In genomic region chr1:21902378-21903012, GRCh38 we compare ENCODE assay signal across 12 cellular contexts. TPM values are rescaled to one million over a fixed set of nuclear protein-coding genes. Genes with fewer than 3 reads are reported as not detected.
DNase-seq lines count a peak whose midpoint lies in the region; ATAC-seq, FAIRE-seq and TF ChIP-seq lines count a peak whose summit lies in the region.
"Had no signal": no experiment of that assay in that cellular context is flagged by ENCODE, and none has a peak within 500 bp of the region (broad histone marks: within the 10 kb centered on the region; RNA-seq: fewer than 3 reads in every experiment).

No MANE protein-coding gene starts in this region.

- RAD21 ChIA-PET in GM12878 (lab: Charles Lee; ENCODE audit: unreplicated experiment) = no interaction called here

- no peaks in the 10 kb centered on the region for H4K20me1 ChIP-seq in GM12878 (ENCODE audit: control insufficient read depth, insufficient read depth)

- H3K4me2 ChIP-seq in GM12878 (ENCODE audit: control insufficient read depth, insufficient read depth) = no peak overlapping the region

- TF ChIP-seq EP300 in GM12878 (IDR thresholded peaks at IDR 0.05; ENCODE audit: borderline replicate concordance in 1 of 2, control insufficient read depth in 1 of 2, low read depth in 2 of 2, low read length in 2 of 2) = no peak

- H3K9ac ChIP-seq in GM12878 (ENCODE audit: control insufficient read depth, insufficient read depth, low read length) = no peak overlapping the region
- no peak overlapping the region for H3K9ac ChIP-seq in liver (ENCODE audit: low read depth in 1 of 2, low read length in 2 of 2)

- 29% methylated on average over 10 of the region's 10 CpGs for WGBS in GM12878 (ENCODE audit: insufficient coverage, insufficient replicate concordance, low lambda C conversion rate, missing lambda C conversion rate)
- 53% methylated on average over 10 of the region's 10 CpGs for WGBS in liver

- H3K9me3 ChIP-seq in CD8-positive, alpha-beta memory T cell (ENCODE audit: low read length) = no peaks in the 10 kb centered on the region
- no peaks in the 10 kb centered on the region for H3K9me3 ChIP-seq in GM12878 (replicated peaks; ENCODE audit: control insufficient read depth, insufficient read depth, low read length)
- no peaks in the 10 kb centered on the region for H3K9me3 ChIP-seq in liver (ENCODE audit: control insufficient read depth in 4 of 4, low read length in 3 of 4)
- H3K9me3 ChIP-seq in gastrocnemius medialis = no peaks in the 10 kb centered on the region

- H3K36me3 ChIP-seq in CD8-positive, alpha-beta memory T cell (ENCODE audit: insufficient read depth, low read length) = no peaks in the 10 kb centered on the region
- H3K36me3 ChIP-seq in GM12878 (ENCODE audit: control insufficient read depth in 2 of 2, insufficient read depth in 2 of 2, low read length in 1 of 2) = no peaks in the 10 kb centered on the region
- no peaks in the 10 kb centered on the region for H3K36me3 ChIP-seq in liver (ENCODE audit: control insufficient read depth in 4 of 4, insufficient read depth in 3 of 4, low read depth in 1 of 4, low read length in 3 of 4)
- H3K36me3 ChIP-seq in gastrocnemius medialis = no peaks in the 10 kb centered on the region

- peak overlapping the region; percentile 1 for H3K27ac ChIP-seq in CD8-positive, alpha-beta memory T cell (ENCODE audit: low read depth, low read length)
- H3K27ac ChIP-seq in GM12878 (ENCODE audit: control insufficient read depth, insufficient read depth) (no peak overlapping the region), liver (ENCODE audit: low read depth in 1 of 2, low read length in 2 of 2) (no peak overlapping the region), gastrocnemius medialis (peak overlapping the region; percentile 87 to 94 (median 90)), substantia nigra (ENCODE audit: low read depth, low read length, poor library complexity, severe bottlenecking) (no peak overlapping the region)

- no peak for TF ChIP-seq POLR2A in GM12878 (IDR thresholded peaks at IDR 0.05; ENCODE audit: low read depth, low read length)
- no peak for TF ChIP-seq POLR2A in gastrocnemius medialis (IDR thresholded peaks at IDR 0.05)

- no peak overlapping the region for H3K4me3 Mint-ChIP-seq in CD8-positive, alpha-beta memory T cell
- H3K4me3 Mint-ChIP-seq in T-cell = no peak overlapping the region

- in situ Hi-C loops in GM12878 (cut with MboI) = no loop called here
- in situ Hi-C loops in gastrocnemius medialis (cut with MboI; ENCODE audit: low sequenced_read_pairs in 4 of 4) = no loop called here

- no peaks in the 10 kb centered on the region for H3K27me3 ChIP-seq in CD8-positive, alpha-beta memory T cell (ENCODE audit: insufficient read depth, low read length, poor library complexity, severe bottlenecking)
- H3K27me3 ChIP-seq in GM12878 (replicated peaks in 1 of 2; ENCODE audit: control insufficient read depth in 2 of 2, insufficient read depth in 2 of 2, low read length in 1 of 2) (no peaks in the 10 kb centered on the region; a peak in 1 of 4 replicates), liver (ENCODE audit: control insufficient read depth in 4 of 4, insufficient read depth in 4 of 4, low read length in 3 of 4) (no peaks in the 10 kb centered on the region), gastrocnemius medialis (no peaks in the 10 kb centered on the region)

- CTCF ChIA-PET in CD8-positive, alpha-beta memory T cell (lab: Charles Lee) = interaction anchor here (0.9 to 1.1 kb wide), 2 partner anchors 9 to 62 kb away, joined by 3 read pairs; no protein-coding TSS in a partner anchor
- CTCF ChIA-PET in GM12878 (lab: Yijun Ruan, JAX) (interaction anchor here (0.8 kb wide), 1 partner anchor 34 kb away, joined by 3 read pairs; no protein-coding TSS in a partner anchor), T-cell (lab: Charles Lee) (no interaction called here)

- no peaks in the 10 kb centered on the region for H3K36me3 Mint-ChIP-seq in CD8-positive, alpha-beta memory T cell
- H3K36me3 Mint-ChIP-seq in T-cell = no peaks in the 10 kb centered on the region

- TF ChIP-seq RAD21 in GM12878 (IDR thresholded peaks at IDR 0.05; ENCODE audit: insufficient read depth, low read depth, low read length) = no peak
- TF ChIP-seq RAD21 in liver (IDR thresholded peaks at IDR 0.05) = no peak

- no peaks in the 10 kb centered on the region for H3K9me3 Mint-ChIP-seq in CD8-positive, alpha-beta memory T cell
- H3K9me3 Mint-ChIP-seq in T-cell = no peaks in the 10 kb centered on the region

- SMC1A ChIA-PET in GM12878 (lab: Charles Lee; ENCODE audit: uncharacterized antibody, unreplicated experiment) = interaction anchor here (0.9 to 1.0 kb wide), 2 partner anchors 12 to 36 kb away, joined by 3 read pairs; no protein-coding TSS in a partner anchor

- TF ChIP-seq CTCF in GM12878 (IDR thresholded peaks at IDR 0.05 in 2 of 3, conservative IDR thresholded peaks at IDR 0.05 in 1 of 3; ENCODE audit: control insufficient read depth in 2 of 3, extremely low read depth in 1 of 3, insufficient read depth in 1 of 3, low read depth in 3 of 3, low read length in 3 of 3) = no peak
- no peak for TF ChIP-seq CTCF in liver (IDR thresholded peaks at IDR 0.05; ENCODE audit: low read depth, low read length, missing input control)
- no peak for TF ChIP-seq CTCF in gastrocnemius medialis (IDR thresholded peaks at IDR 0.05 in 4 of 5, conservative IDR thresholded peaks at IDR 0.05 in 1 of 5)

- DNase-seq in CD8-positive, alpha-beta memory T cell = no peak
- DNase-seq in GM12878 (ENCODE audit: low read depth, low spot score) (no peak), gastrocnemius medialis (no peak), T-cell (no peak), substantia nigra (lab: John Stamatoyannopoulos, UW) (no peak), NCI-H345 (lab: John Stamatoyannopoulos, UW) (no peak)
- DNase-seq: activated naive CD4-positive, alpha-beta T cell treated with Interleukin-2 at 50 U/mL for 16 hours; KBM-7; NCI-H187 treated with DMSO at 0.1 percent for 48 hours had no signal

- no peak for ATAC-seq in GM12878
- no peak for ATAC-seq in gastrocnemius medialis
- no peak for ATAC-seq in T-cell (replicated peaks in 1 of 4)
- no peak for ATAC-seq in GM19467 (IDR thresholded peaks at IDR 0.05; ENCODE audit: unreplicated experiment)

- no TSS peak for BruUV-seq in GM12878 (replicated peaks; lab: Mats Ljungman, UMichigan)

- H3K27ac Mint-ChIP-seq in CD8-positive, alpha-beta memory T cell = no peak overlapping the region
- H3K27ac Mint-ChIP-seq in T-cell = no peak overlapping the region

- H3K27me3 Mint-ChIP-seq in CD8-positive, alpha-beta memory T cell = no peaks in the 10 kb centered on the region
- H3K27me3 Mint-ChIP-seq in T-cell = no peaks in the 10 kb centered on the region

- no peak overlapping the region for H2AFZ ChIP-seq in GM12878 (ENCODE audit: control insufficient read depth, low read depth, low read length)

- H3K4me3 ChIP-seq in CD8-positive, alpha-beta memory T cell (ENCODE audit: low read length) = no peak overlapping the region
- H3K4me3 ChIP-seq in GM12878 = no peak overlapping the region
- H3K4me3 ChIP-seq in liver (ENCODE audit: low read depth in 1 of 3, low read length in 3 of 3) = no peak overlapping the region
- H3K4me3 ChIP-seq in gastrocnemius medialis = no peak overlapping the region

- H3K79me2 ChIP-seq in GM12878 (ENCODE audit: control insufficient read depth, insufficient read depth, low read length) = no peaks in the 10 kb centered on the region

- intact Hi-C loops in GM12878 (cut with micrococcal nuclease; ENCODE audit: unreplicated experiment) = no loop called here
- intact Hi-C loops in gastrocnemius medialis (cut with DNase I; ENCODE audit: low total_unique reads) = no loop called here

- POLR2A ChIA-PET in CD8-positive, alpha-beta memory T cell (lab: Charles Lee) = no interaction called here
- POLR2A ChIA-PET in GM12878 (lab: Charles Lee) = interaction anchor here (0.8 kb wide), 1 partner anchor 9 kb away, joined by 3 read pairs; no protein-coding TSS in a partner anchor
- POLR2A ChIA-PET in T-cell (lab: Charles Lee) = no interaction called here

- no peaks in the 10 kb centered on the region for H3K4me1 Mint-ChIP-seq in CD8-positive, alpha-beta memory T cell
- peaks cover 4 to 5% (median 5%) of the 10 kb centered on the region in 3 donors for H3K4me1 Mint-ChIP-seq in T-cell

- no peaks in the 10 kb centered on the region for H3K4me1 ChIP-seq in CD8-positive, alpha-beta memory T cell (ENCODE audit: insufficient read depth, low read length)
- H3K4me1 ChIP-seq in GM12878 (ENCODE audit: control insufficient read depth, insufficient read depth, low read length) (no peaks in the 10 kb centered on the region), liver (ENCODE audit: control insufficient read depth in 4 of 4, insufficient read depth in 4 of 4, low read length in 3 of 4) (peaks cover 0 to 21% (median 8%) of the 10 kb centered on the region in 4 donors), gastrocnemius medialis (peaks cover 82 to 95% of the 10 kb centered on the region in 2 donors)

- FAIRE-seq in GM12878 (lab: Jason Lieb, UNC) = no peak
- FAIRE-seq: colon had no signal

TF ChIP-seq in GM12878, 131 proteins besides CTCF, POLR2A, EP300 and RAD21 (continues in another document):
- peak; percentile 83 for TF ChIP-seq SMARCA5 (IDR thresholded peaks at IDR 0.05)

TF ChIP-seq in liver, 16 proteins besides CTCF, POLR2A, EP300 and RAD21 (continues in another document):
- TF ChIP-seq FOXA1 (IDR thresholded peaks at IDR 0.05) (no peak), TAF1 (conservative IDR thresholded peaks at IDR 0.05) (no peak), YY1 (IDR thresholded peaks at IDR 0.05) (no peak), NR2F2 (IDR thresholded peaks at IDR 0.05) (peak; percentile 85)

RNA-seq across cellular contexts. Expression of gene HSPG2, which starts 34.6 kb away (rescaled TPM):
- under 1 TPM; 0.24 to 0.72 TPM for total RNA-seq in CD8-positive, alpha-beta memory T cell
- polyA plus RNA-seq in CD8-positive, alpha-beta memory T cell = not detected
- total RNA-seq in GM12878 (2013; cell fraction: nucleolus; rRNA removed) = 47.4 and 56.6 TPM in 2 replicates
- total RNA-seq in GM12878 (2014; rRNA removed) (0.82 and 1.2 TPM in 2 replicates), GM12878 (2014; rRNA removed; fragmentation: Illumina TruSeq; extraction: Trizol) (0.63 and 0.83 TPM in 2 replicates), GM12878 (2021) (3.4 and 3.5 TPM in 2 replicates), liver (10 to 100 TPM; 26.8 to 43.9 TPM), gastrocnemius medialis (100 to 1,000 TPM in 1 of 4 donors, 10 to 100 TPM in 3; 68.9 to 108 (median 83.5) TPM), T-cell (1 to 10 TPM; 4.4 to 9.3 (median 7.9) TPM)
- 0.75 TPM for polyA plus RNA-seq in GM12878 (2011; ENCODE audit: low read depth)
- polyA plus RNA-seq in GM12878 (2011; rRNA removed) (0.62 and 0.71 TPM in 2 replicates), GM12878 (2014; fragmentation: Illumina TruSeq; extraction: Trizol) (0.06 and 0.40 TPM in 2 replicates), GM12878 (2014; fragmentation: Nextera tagmentation; extraction: Ambion mirVana) (not detected), GM12878 (2014; rRNA removed) (0.76 and 1.3 TPM in 2 replicates), GM12878 (2016; fragmentation: Nextera tagmentation; extraction: Ambion mirVana) (1 to 10 TPM in 1 of 2 experiments, under 1 TPM in 1; 0.30 to 1.1 TPM), liver (10 to 100 TPM in 1 of 2 donors, 1 to 10 TPM in 1; 5.6 to 21.0 TPM)
- polyA plus RNA-seq in GM12878 (2011; cell fraction: cytosol; rRNA removed) = 0.93 and 1.1 TPM in 2 replicates
- 6.3 and 9.3 TPM in 2 replicates for polyA plus RNA-seq in GM12878 (2011; cell fraction: nucleus; rRNA removed)
- polyA plus RNA-seq in GM12878 (2012) = 4.3 and 6.8 TPM in 2 replicates
- 2.3 and 6.0 TPM in 2 replicates for polyA minus RNA-seq in GM12878 (2011; rRNA and poly(A)+ RNA removed)
- 1.5 and 2.3 TPM in 2 replicates for polyA minus RNA-seq in GM12878 (2011; cell fraction: cytosol; rRNA and poly(A)+ RNA removed)
- polyA minus RNA-seq in GM12878 (2011; cell fraction: nucleus; rRNA and poly(A)+ RNA removed) = 4.8 and 5.2 TPM in 2 replicates

Comparison
In these comparisons a context has a peak if more than half of its experiments do, and no peak if none do; other contexts are left out.
1. H3K27ac ChIP-seq: peak in CD8-positive, alpha-beta memory T cell (single experiment) and gastrocnemius medialis (4 of 4); none in GM12878 (single experiment), liver (0 of 2) and substantia nigra (single experiment).
2. CTCF ChIA-PET loops: an anchor here in CD8-positive, alpha-beta memory T cell (0.9 to 1.1 kb wide) and GM12878 (0.8 kb wide); none called in T-cell.